ENCODE assay signal across 1 cellular context in the genomic region with DNA sequence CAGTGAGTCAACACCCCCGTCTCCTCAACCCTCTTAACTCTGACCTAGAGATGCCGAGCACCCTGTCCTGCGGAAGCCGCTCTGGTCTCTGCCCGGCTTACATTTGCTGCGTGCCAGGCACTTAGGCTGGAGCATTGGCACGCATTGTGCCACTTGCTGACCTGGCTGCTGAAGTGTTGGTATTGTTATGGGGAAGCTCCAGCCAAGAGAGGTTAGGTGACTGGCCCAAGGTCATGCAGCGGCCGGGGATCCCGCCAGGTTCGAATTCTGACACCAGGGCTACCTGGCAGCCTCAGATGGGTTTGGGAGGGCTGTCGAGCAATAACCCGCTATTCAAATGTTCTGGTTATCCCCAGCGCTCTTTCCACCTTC.
TF ChIP-seq lines count a peak whose summit lies in the region.

No MANE protein-coding gene starts in this region.

TF ChIP-seq in GM23338, 12 proteins besides CTCF, POLR2A, EP300 and RAD21:
- no peak for TF ChIP-seq ZNF331 (CRISPR knock-in tag; IDR thresholded peaks at IDR 0.05; ENCODE audit: low read depth)
- TF ChIP-seq, protein P1, sequence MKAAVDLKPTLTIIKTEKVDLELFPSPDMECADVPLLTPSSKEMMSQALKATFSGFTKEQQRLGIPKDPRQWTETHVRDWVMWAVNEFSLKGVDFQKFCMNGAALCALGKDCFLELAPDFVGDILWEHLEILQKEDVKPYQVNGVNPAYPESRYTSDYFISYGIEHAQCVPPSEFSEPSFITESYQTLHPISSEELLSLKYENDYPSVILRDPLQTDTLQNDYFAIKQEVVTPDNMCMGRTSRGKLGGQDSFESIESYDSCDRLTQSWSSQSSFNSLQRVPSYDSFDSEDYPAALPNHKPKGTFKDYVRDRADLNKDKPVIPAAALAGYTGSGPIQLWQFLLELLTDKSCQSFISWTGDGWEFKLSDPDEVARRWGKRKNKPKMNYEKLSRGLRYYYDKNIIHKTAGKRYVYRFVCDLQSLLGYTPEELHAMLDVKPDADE (IDR thresholded peaks at IDR 0.05): no peak
- TF ChIP-seq, protein P2, sequence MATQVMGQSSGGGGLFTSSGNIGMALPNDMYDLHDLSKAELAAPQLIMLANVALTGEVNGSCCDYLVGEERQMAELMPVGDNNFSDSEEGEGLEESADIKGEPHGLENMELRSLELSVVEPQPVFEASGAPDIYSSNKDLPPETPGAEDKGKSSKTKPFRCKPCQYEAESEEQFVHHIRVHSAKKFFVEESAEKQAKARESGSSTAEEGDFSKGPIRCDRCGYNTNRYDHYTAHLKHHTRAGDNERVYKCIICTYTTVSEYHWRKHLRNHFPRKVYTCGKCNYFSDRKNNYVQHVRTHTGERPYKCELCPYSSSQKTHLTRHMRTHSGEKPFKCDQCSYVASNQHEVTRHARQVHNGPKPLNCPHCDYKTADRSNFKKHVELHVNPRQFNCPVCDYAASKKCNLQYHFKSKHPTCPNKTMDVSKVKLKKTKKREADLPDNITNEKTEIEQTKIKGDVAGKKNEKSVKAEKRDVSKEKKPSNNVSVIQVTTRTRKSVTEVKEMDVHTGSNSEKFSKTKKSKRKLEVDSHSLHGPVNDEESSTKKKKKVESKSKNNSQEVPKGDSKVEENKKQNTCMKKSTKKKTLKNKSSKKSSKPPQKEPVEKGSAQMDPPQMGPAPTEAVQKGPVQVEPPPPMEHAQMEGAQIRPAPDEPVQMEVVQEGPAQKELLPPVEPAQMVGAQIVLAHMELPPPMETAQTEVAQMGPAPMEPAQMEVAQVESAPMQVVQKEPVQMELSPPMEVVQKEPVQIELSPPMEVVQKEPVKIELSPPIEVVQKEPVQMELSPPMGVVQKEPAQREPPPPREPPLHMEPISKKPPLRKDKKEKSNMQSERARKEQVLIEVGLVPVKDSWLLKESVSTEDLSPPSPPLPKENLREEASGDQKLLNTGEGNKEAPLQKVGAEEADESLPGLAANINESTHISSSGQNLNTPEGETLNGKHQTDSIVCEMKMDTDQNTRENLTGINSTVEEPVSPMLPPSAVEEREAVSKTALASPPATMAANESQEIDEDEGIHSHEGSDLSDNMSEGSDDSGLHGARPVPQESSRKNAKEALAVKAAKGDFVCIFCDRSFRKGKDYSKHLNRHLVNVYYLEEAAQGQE (IDR thresholded peaks at IDR 0.05; ENCODE audit: unreplicated experiment): no peak
- no peak for TF ChIP-seq POLR2AphosphoS5 (IDR thresholded peaks at IDR 0.05; ENCODE audit: low read depth)
- TF ChIP-seq ZNF114 (CRISPR knock-in tag; IDR thresholded peaks at IDR 0.05): no peak
- TF ChIP-seq EZH2phosphoT487 (IDR thresholded peaks at IDR 0.05; ENCODE audit: unreplicated experiment): no peak
- TF ChIP-seq, protein P3, sequence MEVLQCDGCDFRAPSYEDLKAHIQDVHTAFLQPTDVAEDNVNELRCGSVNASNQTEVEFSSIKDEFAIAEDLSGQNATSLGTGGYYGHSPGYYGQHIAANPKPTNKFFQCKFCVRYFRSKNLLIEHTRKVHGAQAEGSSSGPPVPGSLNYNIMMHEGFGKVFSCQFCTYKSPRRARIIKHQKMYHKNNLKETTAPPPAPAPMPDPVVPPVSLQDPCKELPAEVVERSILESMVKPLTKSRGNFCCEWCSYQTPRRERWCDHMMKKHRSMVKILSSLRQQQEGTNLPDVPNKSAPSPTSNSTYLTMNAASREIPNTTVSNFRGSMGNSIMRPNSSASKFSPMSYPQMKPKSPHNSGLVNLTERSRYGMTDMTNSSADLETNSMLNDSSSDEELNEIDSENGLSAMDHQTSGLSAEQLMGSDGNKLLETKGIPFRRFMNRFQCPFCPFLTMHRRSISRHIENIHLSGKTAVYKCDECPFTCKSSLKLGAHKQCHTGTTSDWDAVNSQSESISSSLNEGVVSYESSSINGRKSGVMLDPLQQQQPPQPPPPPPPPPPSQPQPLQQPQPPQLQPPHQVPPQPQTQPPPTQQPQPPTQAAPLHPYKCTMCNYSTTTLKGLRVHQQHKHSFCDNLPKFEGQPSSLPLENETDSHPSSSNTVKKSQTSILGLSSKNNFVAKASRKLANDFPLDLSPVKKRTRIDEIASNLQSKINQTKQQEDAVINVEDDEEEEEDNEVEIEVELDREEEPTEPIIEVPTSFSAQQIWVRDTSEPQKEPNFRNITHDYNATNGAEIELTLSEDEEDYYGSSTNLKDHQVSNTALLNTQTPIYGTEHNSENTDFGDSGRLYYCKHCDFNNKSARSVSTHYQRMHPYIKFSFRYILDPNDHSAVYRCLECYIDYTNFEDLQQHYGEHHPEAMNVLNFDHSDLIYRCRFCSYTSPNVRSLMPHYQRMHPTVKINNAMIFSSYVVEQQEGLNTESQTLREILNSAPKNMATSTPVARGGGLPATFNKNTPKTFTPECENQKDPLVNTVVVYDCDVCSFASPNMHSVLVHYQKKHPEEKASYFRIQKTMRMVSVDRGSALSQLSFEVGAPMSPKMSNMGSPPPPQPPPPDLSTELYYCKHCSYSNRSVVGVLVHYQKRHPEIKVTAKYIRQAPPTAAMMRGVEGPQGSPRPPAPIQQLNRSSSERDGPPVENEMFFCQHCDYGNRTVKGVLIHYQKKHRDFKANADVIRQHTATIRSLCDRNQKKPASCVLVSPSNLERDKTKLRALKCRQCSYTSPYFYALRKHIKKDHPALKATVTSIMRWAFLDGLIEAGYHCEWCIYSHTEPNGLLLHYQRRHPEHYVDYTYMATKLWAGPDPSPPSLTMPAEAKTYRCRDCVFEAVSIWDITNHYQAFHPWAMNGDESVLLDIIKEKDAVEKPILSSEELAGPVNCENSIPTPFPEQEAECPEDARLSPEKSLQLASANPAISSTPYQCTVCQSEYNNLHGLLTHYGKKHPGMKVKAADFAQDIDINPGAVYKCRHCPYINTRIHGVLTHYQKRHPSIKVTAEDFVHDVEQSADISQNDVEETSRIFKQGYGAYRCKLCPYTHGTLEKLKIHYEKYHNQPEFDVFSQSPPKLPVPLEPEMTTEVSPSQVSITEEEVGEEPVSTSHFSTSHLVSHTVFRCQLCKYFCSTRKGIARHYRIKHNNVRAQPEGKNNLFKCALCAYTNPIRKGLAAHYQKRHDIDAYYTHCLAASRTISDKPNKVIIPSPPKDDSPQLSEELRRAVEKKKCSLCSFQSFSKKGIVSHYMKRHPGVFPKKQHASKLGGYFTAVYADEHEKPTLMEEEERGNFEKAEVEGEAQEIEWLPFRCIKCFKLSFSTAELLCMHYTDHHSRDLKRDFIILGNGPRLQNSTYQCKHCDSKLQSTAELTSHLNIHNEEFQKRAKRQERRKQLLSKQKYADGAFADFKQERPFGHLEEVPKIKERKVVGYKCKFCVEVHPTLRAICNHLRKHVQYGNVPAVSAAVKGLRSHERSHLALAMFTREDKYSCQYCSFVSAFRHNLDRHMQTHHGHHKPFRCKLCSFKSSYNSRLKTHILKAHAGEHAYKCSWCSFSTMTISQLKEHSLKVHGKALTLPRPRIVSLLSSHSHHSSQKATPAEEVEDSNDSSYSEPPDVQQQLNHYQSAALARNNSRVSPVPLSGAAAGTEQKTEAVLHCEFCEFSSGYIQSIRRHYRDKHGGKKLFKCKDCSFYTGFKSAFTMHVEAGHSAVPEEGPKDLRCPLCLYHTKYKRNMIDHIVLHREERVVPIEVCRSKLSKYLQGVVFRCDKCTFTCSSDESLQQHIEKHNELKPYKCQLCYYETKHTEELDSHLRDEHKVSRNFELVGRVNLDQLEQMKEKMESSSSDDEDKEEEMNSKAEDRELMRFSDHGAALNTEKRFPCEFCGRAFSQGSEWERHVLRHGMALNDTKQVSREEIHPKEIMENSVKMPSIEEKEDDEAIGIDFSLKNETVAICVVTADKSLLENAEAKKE (CRISPR knock-in tag; IDR thresholded peaks at IDR 0.05): no peak
